28 cellular contexts compared by ENCODE assay signal in genomic region chr3:65532749-65533148, GRCh38.
"Had no signal": no experiment of that assay in that cellular context is flagged by ENCODE, and none has a peak within 500 bp of the region (broad histone marks: within the 10 kb centered on the region; RNA-seq: fewer than 3 reads in every experiment).

No MANE protein-coding gene starts in this region.

- H3K4me1 Mint-ChIP-seq: stimulated activated effector memory CD8-positive, alpha-beta T cell treated with anti-CD3 and anti-CD28 coated beads, Interleukin-12 subunit alpha, Interleukin-12 subunit beta, amount 100 ng/mL, for 72 hours; stimulated activated memory B cell treated with anti-CD40 and anti-IgM and Interleukin-4, amounts not matched to agents 10 μg/mL and 1 μg/mL and 100 μg/mL, for 72 hours; stimulated activated naive B cell treated with anti-CD40 and anti-IgM and Interleukin-4, amounts not matched to agents 10 μg/mL and 1 μg/mL and 100 μg/mL, for 72 hours; stimulated activated naive CD8-positive, alpha-beta T cell treated with anti-CD3 and anti-CD28 coated beads, Interleukin-15, amount 100 ng/mL, for 72 hours had no signal

- ATAC-seq: stimulated activated effector memory CD8-positive, alpha-beta T cell treated with anti-CD3 and anti-CD28 coated beads, Interleukin-12 subunit alpha, Interleukin-12 subunit beta, amount 100 ng/mL, for 72 hours; stimulated activated memory B cell treated with anti-CD40 and anti-IgM and Interleukin-4, amounts not matched to agents 10 μg/mL and 1 μg/mL and 100 μg/mL, for 72 hours; stimulated activated naive B cell treated with anti-CD40 and anti-IgM and Interleukin-4, amounts not matched to agents 10 μg/mL and 1 μg/mL and 100 μg/mL, for 72 hours; stimulated activated naive CD8-positive, alpha-beta T cell treated with anti-CD3 and anti-CD28 coated beads, Interleukin-15, amount 100 ng/mL, for 72 hours; stimulated activated naive CD8-positive, alpha-beta T cell treated with anti-CD3 and anti-CD28 coated beads, Interleukin-15, Interleukin-2, amounts not matched to agents 100 U/mL and 50 U/mL, for 24 hours; upper lobe of right lung had no signal

- H3K27me3 ChIP-seq: stomach, suprapubic skin, testis, thyroid gland, tibial artery, tibial nerve, transverse colon, upper lobe of left lung, upper lobe of right lung, uterus, vagina had no signal

- H3K27ac ChIP-seq: stomach, suprapubic skin, testis, thoracic aorta, thyroid gland, tibial artery, transverse colon, upper lobe of left lung, upper lobe of right lung, uterus, vagina had no signal

- FAIRE-seq: urothelium cell line had no signal

- H3K4me1 ChIP-seq: suprapubic skin, testis, thyroid gland, uterus, vagina had no signal

- H3K27ac Mint-ChIP-seq: stimulated activated effector memory CD8-positive, alpha-beta T cell treated with anti-CD3 and anti-CD28 coated beads, Interleukin-12 subunit alpha, Interleukin-12 subunit beta, amount 100 ng/mL, for 72 hours; stimulated activated memory B cell treated with anti-CD40 and anti-IgM and Interleukin-4, amounts not matched to agents 10 μg/mL and 1 μg/mL and 100 μg/mL, for 72 hours; stimulated activated naive B cell treated with anti-CD40 and anti-IgM and Interleukin-4, amounts not matched to agents 10 μg/mL and 1 μg/mL and 100 μg/mL, for 72 hours; stimulated activated naive CD8-positive, alpha-beta T cell treated with anti-CD3 and anti-CD28 coated beads, Interleukin-15, Interleukin-2, amounts not matched to agents 100 ng/mL and 50 ng/mL, for 24 hours; type B pancreatic cell had no signal

- DNase-seq: stimulated activated CD4-positive, alpha-beta T cell treated with anti-CD3 and anti-CD28 coated beads, Interleukin-2, amount 100 ng/mL, for 48 hours; stimulated activated CD4-positive, alpha-beta T cell treated with anti-CD3 and anti-CD28 coated beads, Interleukin-4, amount 100 ng/mL, for 1 hour; stimulated activated CD4-positive, alpha-beta T cell treated with anti-CD3 and anti-CD28 coated beads, Interleukin-4, amount 100 ng/mL, for 24 hours; stimulated activated CD4-positive, alpha-beta T cell treated with anti-CD3 and anti-CD28 coated beads, Interleukin-4, amount 100 ng/mL, for 4 hours; stimulated activated CD8-positive, alpha-beta memory T cell treated with anti-CD3 and anti-CD28 coated beads, Interleukin-4, amount 100 ng/mL, for 48 hours; stimulated activated naive B cell treated with anti-CD40 and anti-IgM and Interleukin-4, amounts not matched to agents 10 μg/mL and 1 μg/mL and 100 μg/mL, for 72 hours; stimulated activated naive CD4-positive, alpha-beta T cell; stimulated activated naive CD4-positive, alpha-beta T cell treated with Interleukin-2 at 50 U/mL for 16 hours; stimulated activated naive CD8-positive, alpha-beta T cell treated with anti-CD3 and anti-CD28 coated beads, Interleukin-15, amount 100 ng/mL, for 72 hours; stimulated activated naive CD8-positive, alpha-beta T cell treated with anti-CD3 and anti-CD28 coated beads, Interleukin-15, Interleukin-2, amounts not matched to agents 100 U/mL and 50 U/mL, for 24 hours; stomach; testis; thyroid gland; tibial artery; transverse colon; trophoblast cell; upper lobe of left lung; upper lobe of right lung; uterus had no signal

- H3K36me3 Mint-ChIP-seq: stimulated activated effector memory CD8-positive, alpha-beta T cell treated with anti-CD3 and anti-CD28 coated beads, Interleukin-12 subunit alpha, Interleukin-12 subunit beta, amount 100 ng/mL, for 72 hours; stimulated activated memory B cell treated with anti-CD40 and anti-IgM and Interleukin-4, amounts not matched to agents 10 μg/mL and 1 μg/mL and 100 μg/mL, for 72 hours; stimulated activated naive B cell treated with anti-CD40 and anti-IgM and Interleukin-4, amounts not matched to agents 10 μg/mL and 1 μg/mL and 100 μg/mL, for 72 hours; type B pancreatic cell had no signal

- H3K9me3 Mint-ChIP-seq: stimulated activated naive CD8-positive, alpha-beta T cell treated with anti-CD3 and anti-CD28 coated beads, Interleukin-15, amount 100 ng/mL, for 72 hours; type B pancreatic cell had no signal

- H3K4me3 ChIP-seq: stomach, suprapubic skin, testis, thoracic aorta, thyroid gland, tibial artery, tibial nerve, transverse colon, upper lobe of left lung, upper lobe of right lung, uterus, vagina had no signal

- H3K27me3 Mint-ChIP-seq: stimulated activated memory B cell treated with anti-CD40 and anti-IgM and Interleukin-4, amounts not matched to agents 10 μg/mL and 1 μg/mL and 100 μg/mL, for 72 hours; stimulated activated naive B cell treated with anti-CD40 and anti-IgM and Interleukin-4, amounts not matched to agents 10 μg/mL and 1 μg/mL and 100 μg/mL, for 72 hours; stimulated activated naive CD8-positive, alpha-beta T cell treated with anti-CD3 and anti-CD28 coated beads, Interleukin-15, amount 100 ng/mL, for 72 hours; stimulated activated naive CD8-positive, alpha-beta T cell treated with anti-CD3 and anti-CD28 coated beads, Interleukin-15, Interleukin-2, amounts not matched to agents 100 ng/mL and 50 ng/mL, for 24 hours; type B pancreatic cell had no signal

- H3K4me3 Mint-ChIP-seq: stimulated activated effector memory CD8-positive, alpha-beta T cell treated with anti-CD3 and anti-CD28 coated beads, Interleukin-12 subunit alpha, Interleukin-12 subunit beta, amount 100 ng/mL, for 72 hours; stimulated activated memory B cell treated with anti-CD40 and anti-IgM and Interleukin-4, amounts not matched to agents 10 μg/mL and 1 μg/mL and 100 μg/mL, for 72 hours; stimulated activated naive B cell treated with anti-CD40 and anti-IgM and Interleukin-4, amounts not matched to agents 10 μg/mL and 1 μg/mL and 100 μg/mL, for 72 hours; stimulated activated naive CD8-positive, alpha-beta T cell treated with anti-CD3 and anti-CD28 coated beads, Interleukin-15, amount 100 ng/mL, for 72 hours; stimulated activated naive CD8-positive, alpha-beta T cell treated with anti-CD3 and anti-CD28 coated beads, Interleukin-15, Interleukin-2, amounts not matched to agents 100 ng/mL and 50 ng/mL, for 24 hours; type B pancreatic cell had no signal

- H3K9me3 ChIP-seq: stomach, suprapubic skin, testis, thoracic aorta, thyroid gland, tibial artery, tibial nerve, transverse colon, upper lobe of left lung, upper lobe of right lung, uterus, vagina had no signal

- H3K36me3 ChIP-seq: stomach, suprapubic skin, thoracic aorta, thyroid gland, tibial artery, tibial nerve, transverse colon, upper lobe of left lung, upper lobe of right lung, uterus, vagina had no signal
